ENCODE assay signal across 15 cellular contexts in genomic region chr21:41390043-41390639, GRCh38. TPM values are rescaled to one million over a fixed set of nuclear protein-coding genes. Genes with fewer than 3 reads are reported as not detected.
DNase-seq lines count a peak whose midpoint lies in the region; ATAC-seq and TF ChIP-seq lines count a peak whose summit lies in the region.
"Had no signal": no experiment of that assay in that cellular context is flagged by ENCODE, and none has a peak within 500 bp of the region (broad histone marks: within the 10 kb centered on the region; RNA-seq: fewer than 3 reads in every experiment).

No MANE protein-coding gene starts in this region.

- H3K79me2 ChIP-seq in Karpas-422 (ENCODE audit: low read length), result no peaks in the 10 kb centered on the region

- peaks cover 5% of the 10 kb centered on the region for H3K4me1 ChIP-seq in Karpas-422 (ENCODE audit: low read length)
- no peaks in the 10 kb centered on the region for H3K4me1 ChIP-seq in esophagus muscularis mucosa

- H3K36me3 ChIP-seq in Karpas-422 (ENCODE audit: insufficient read depth, low read length), result no peaks in the 10 kb centered on the region
- peaks cover 0 to 37% (median 19%) of the 10 kb centered on the region in 4 donors for H3K36me3 ChIP-seq in esophagus muscularis mucosa

- TF ChIP-seq EP300 in esophagus muscularis mucosa (IDR thresholded peaks at IDR 0.05), result no peak

- H3K4me3 ChIP-seq in Karpas-422 (ENCODE audit: low read length) (no peak overlapping the region), coronary artery (no peak overlapping the region), esophagus muscularis mucosa (no peak overlapping the region)
- H3K4me3 ChIP-seq: BLaER1 treated with 17β-estradiol and CSF1 and Interleukin-3, amounts not matched to agents 10 nM and 100 nM had no signal

- H2AFZ ChIP-seq in Karpas-422 (ENCODE audit: low read length), result no peak overlapping the region

- H3K4me3 Mint-ChIP-seq in activated naive CD8-positive, alpha-beta T cell, result no peak overlapping the region
- no peak overlapping the region for H3K4me3 Mint-ChIP-seq in activated naive CD8-positive, alpha-beta T cell treated with anti-CD3 and anti-CD28 coated beads for 36 hours
- no peak overlapping the region for H3K4me3 Mint-ChIP-seq in stimulated activated effector memory CD8-positive, alpha-beta T cell treated with anti-CD3 and anti-CD28 coated beads, Interleukin-12 subunit alpha, Interleukin-12 subunit beta, amount 100 ng/mL, for 72 hours
- H3K4me3 Mint-ChIP-seq: B cell; CD8-positive, alpha-beta T cell; H9 had no signal

- no peaks in the 10 kb centered on the region for H3K9me3 Mint-ChIP-seq in activated naive CD8-positive, alpha-beta T cell (ENCODE audit: low read depth)
- no peaks in the 10 kb centered on the region for H3K9me3 Mint-ChIP-seq in activated naive CD8-positive, alpha-beta T cell treated with anti-CD3 and anti-CD28 coated beads for 36 hours
- no peaks in the 10 kb centered on the region for H3K9me3 Mint-ChIP-seq in stimulated activated effector memory CD8-positive, alpha-beta T cell treated with anti-CD3 and anti-CD28 coated beads, Interleukin-12 subunit alpha, Interleukin-12 subunit beta, amount 100 ng/mL, for 72 hours
- H3K9me3 Mint-ChIP-seq: CD8-positive, alpha-beta T cell had no signal

- DNase-seq in activated naive CD8-positive, alpha-beta T cell treated with anti-CD3 and anti-CD28 coated beads for 36 hours, result no peak
- DNase-seq in Karpas-422 (peak; percentile 21), coronary artery (ENCODE audit: low spot score) (peak; percentile 31), esophagus muscularis mucosa (ENCODE audit: extremely low spot score) (no peak)
- no peak for DNase-seq in stimulated activated effector memory CD8-positive, alpha-beta T cell treated with anti-CD3 and anti-CD28 coated beads, Interleukin-12 subunit alpha, Interleukin-12 subunit beta, amount 100 ng/mL, for 72 hours (ENCODE audit: low spot score in 2 of 2)
- no peak for DNase-seq in NK-92 treated with Interleukin-12 subunit alpha and Interleukin-12 subunit beta, amount 100 ng/mL, for 24 hours (lab: John Stamatoyannopoulos, UW)
- DNase-seq: Calu3; CD8-positive, alpha-beta T cell; DMS79 treated with DMSO at 0.1 percent for 48 hours; GF-D8; H9; IMR-90 had no signal

- TF ChIP-seq CTCF in coronary artery (IDR thresholded peaks at IDR 0.05), result no peak
- no peak for TF ChIP-seq CTCF in esophagus muscularis mucosa (IDR thresholded peaks at IDR 0.05)

- ATAC-seq in stimulated activated effector memory CD8-positive, alpha-beta T cell treated with anti-CD3 and anti-CD28 coated beads, Interleukin-12 subunit alpha, Interleukin-12 subunit beta, amount 100 ng/mL, for 72 hours, result no peak
- ATAC-seq: CD8-positive, alpha-beta T cell had no signal

- H3K9me2 ChIP-seq in Karpas-422 (replicated peaks; ENCODE audit: insufficient read depth, low read length), result no peaks in the 10 kb centered on the region

- no peak overlapping the region for H3K9ac ChIP-seq in Karpas-422 (ENCODE audit: low read length)
- H3K9ac ChIP-seq: BLaER1 treated with 17β-estradiol and CSF1 and Interleukin-3, amounts not matched to agents 10 nM and 100 nM had no signal

- H4K20me1 ChIP-seq in Karpas-422 (ENCODE audit: insufficient read depth, low read depth, low read length), result no peaks in the 10 kb centered on the region
- H4K20me1 ChIP-seq: BLaER1 treated with 17β-estradiol and CSF1 and Interleukin-3, amounts not matched to agents 10 nM and 100 nM had no signal

- H3K27me3 Mint-ChIP-seq in activated naive CD8-positive, alpha-beta T cell, result no peaks in the 10 kb centered on the region
- no peaks in the 10 kb centered on the region for H3K27me3 Mint-ChIP-seq in activated naive CD8-positive, alpha-beta T cell treated with anti-CD3 and anti-CD28 coated beads for 36 hours
- H3K27me3 Mint-ChIP-seq: B cell had no signal

- no peak for TF ChIP-seq POLR2A in esophagus muscularis mucosa (IDR thresholded peaks at IDR 0.05; ENCODE audit: low read depth)

- no peaks in the 10 kb centered on the region for H3K4me1 Mint-ChIP-seq in activated naive CD8-positive, alpha-beta T cell (ENCODE audit: low read depth)
- no peaks in the 10 kb centered on the region for H3K4me1 Mint-ChIP-seq in activated naive CD8-positive, alpha-beta T cell treated with anti-CD3 and anti-CD28 coated beads for 36 hours
- H3K4me1 Mint-ChIP-seq in stimulated activated effector memory CD8-positive, alpha-beta T cell treated with anti-CD3 and anti-CD28 coated beads, Interleukin-12 subunit alpha, Interleukin-12 subunit beta, amount 100 ng/mL, for 72 hours, result peaks cover 25% of the 10 kb centered on the region
- H3K4me1 Mint-ChIP-seq: B cell had no signal

- H3K27me3 ChIP-seq in Karpas-422 (ENCODE audit: low read length) (no peaks in the 10 kb centered on the region), esophagus muscularis mucosa (peaks cover 0 to 5% (median 0%) of the 10 kb centered on the region in 4 donors)
- H3K27me3 ChIP-seq: BLaER1 treated with 17β-estradiol and CSF1 and Interleukin-3, amounts not matched to agents 10 nM and 100 nM had no signal

- peaks cover 18% of the 10 kb centered on the region for H3K36me3 Mint-ChIP-seq in activated naive CD8-positive, alpha-beta T cell
- H3K36me3 Mint-ChIP-seq in activated naive CD8-positive, alpha-beta T cell treated with anti-CD3 and anti-CD28 coated beads for 36 hours, result peaks cover 2% of the 10 kb centered on the region
- peaks cover 30% of the 10 kb centered on the region for H3K36me3 Mint-ChIP-seq in stimulated activated effector memory CD8-positive, alpha-beta T cell treated with anti-CD3 and anti-CD28 coated beads, Interleukin-12 subunit alpha, Interleukin-12 subunit beta, amount 100 ng/mL, for 72 hours

- H3K27ac ChIP-seq in Karpas-422 (ENCODE audit: low read length) (no peak overlapping the region), coronary artery (no peak overlapping the region), esophagus muscularis mucosa (replicated peaks in 1 of 4) (no peak overlapping the region)
- H3K27ac ChIP-seq: BLaER1 treated with 17β-estradiol and CSF1 and Interleukin-3, amounts not matched to agents 10 nM and 100 nM had no signal

- intact Hi-C loops in esophagus muscularis mucosa (cut with DNase I), result loop anchor here (10.0 kb wide), 1 partner anchor 95 kb away; no protein-coding TSS in a partner anchor

- WGBS in esophagus muscularis mucosa, result 92% methylated on average over 16 of the region's 17 CpGs

- no peak overlapping the region for H3K4me2 ChIP-seq in Karpas-422 (ENCODE audit: low read depth, low read length, poor library complexity, severe bottlenecking)
- H3K4me2 ChIP-seq: BLaER1 treated with 17β-estradiol and CSF1 and Interleukin-3, amounts not matched to agents 10 nM and 100 nM had no signal

- H3K9me3 ChIP-seq in Karpas-422 (ENCODE audit: low read length), result no peaks in the 10 kb centered on the region
- no peaks in the 10 kb centered on the region for H3K9me3 ChIP-seq in esophagus muscularis mucosa

- peak overlapping the region; percentile 11 for H3K27ac Mint-ChIP-seq in activated naive CD8-positive, alpha-beta T cell
- no peak overlapping the region for H3K27ac Mint-ChIP-seq in activated naive CD8-positive, alpha-beta T cell treated with anti-CD3 and anti-CD28 coated beads for 36 hours
- peak overlapping the region; percentile 48 for H3K27ac Mint-ChIP-seq in stimulated activated effector memory CD8-positive, alpha-beta T cell treated with anti-CD3 and anti-CD28 coated beads, Interleukin-12 subunit alpha, Interleukin-12 subunit beta, amount 100 ng/mL, for 72 hours
- H3K27ac Mint-ChIP-seq: B cell; CD8-positive, alpha-beta T cell; H9 had no signal

RNA-seq across cellular contexts. Expression of gene MX2, which starts 28.3 kb away (rescaled TPM):
- total RNA-seq in activated naive CD8-positive, alpha-beta T cell treated with anti-CD3 and anti-CD28 coated beads for 36 hours, result 10 to 100 TPM; 30.2 to 31.3 TPM
- 27.8 and 31.0 TPM in 2 replicates for total RNA-seq in Karpas-422 (2014; rRNA removed; shearing (Covaris generic); ENCODE audit: low replicate concordance)
- 10 to 100 TPM in 1 of 4 donors, 1 to 10 TPM in 3; 5.4 to 19.7 (median 7.0) TPM for total RNA-seq in esophagus muscularis mucosa

RNA-seq across cellular contexts. Expression of gene MX1, which starts 35.9 kb away (rescaled TPM):
- 100 to 1,000 TPM; 108 to 109 TPM for total RNA-seq in activated naive CD8-positive, alpha-beta T cell treated with anti-CD3 and anti-CD28 coated beads for 36 hours
- total RNA-seq in Karpas-422 (2014; rRNA removed; shearing (Covaris generic); ENCODE audit: low replicate concordance), result 90.0 and 108 TPM in 2 replicates
- total RNA-seq in esophagus muscularis mucosa, result 10 to 100 TPM; 13.8 to 34.6 (median 22.2) TPM

Comparison
In these comparisons a context has a peak if more than half of its experiments do, and no peak if none do; other contexts are left out.
1. DNase-seq: peak in Karpas-422 (single experiment) and coronary artery (single experiment); none in activated naive CD8-positive, alpha-beta T cell treated with anti-CD3 and anti-CD28 coated beads for 36 hours (single experiment), stimulated activated effector memory CD8-positive, alpha-beta T cell treated with anti-CD3 and anti-CD28 coated beads, Interleukin-12 subunit alpha, Interleukin-12 subunit beta, amount 100 ng/mL, for 72 hours (0 of 2), NK-92 treated with Interleukin-12 subunit alpha and Interleukin-12 subunit beta, amount 100 ng/mL, for 24 hours (single experiment) and esophagus muscularis mucosa (single experiment).